Comparison of ENCODE assay signal across 30 cellular contexts in the genomic region with DNA sequence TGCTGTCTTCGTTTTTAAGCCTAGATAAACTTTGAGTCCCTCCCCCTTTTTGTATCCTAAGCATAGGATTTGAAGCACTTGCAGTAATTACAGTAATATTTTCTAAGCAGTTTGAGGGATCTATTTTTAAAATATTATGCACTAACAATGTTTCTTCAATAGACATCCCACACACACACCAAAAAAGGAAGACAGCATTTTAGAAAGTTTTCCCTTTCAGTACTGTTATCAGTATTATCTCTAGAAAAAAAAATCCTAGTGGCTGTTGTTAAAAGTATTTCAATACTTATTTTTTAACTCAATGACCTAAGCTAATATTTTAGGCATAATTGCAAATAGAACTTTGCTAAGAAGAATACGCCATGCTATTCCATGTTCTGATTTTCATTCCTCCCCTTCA. TPM values are rescaled to one million over a fixed set of nuclear protein-coding genes. Genes with fewer than 3 reads are reported as not detected.
"Had no signal": no experiment of that assay in that cellular context is flagged by ENCODE, and none has a peak within 500 bp of the region (broad histone marks: within the 10 kb centered on the region; RNA-seq: fewer than 3 reads in every experiment).

No MANE protein-coding gene starts in this region.

- H3K9me3 ChIP-seq: esophagus muscularis mucosa, gastrocnemius medialis, heart left ventricle had no signal

- DNase-seq: activated B cell treated with CpG ODN at 0.5 μM for 24 hours; activated CD4-positive, alpha-beta T cell treated with anti-CD3 and anti-CD28 coated beads for 48 hours; activated CD4-positive, alpha-beta T cell treated with anti-CD3 and anti-CD28 coated beads, Interleukin-2, amount 50 U/mL, for 1 hour; activated CD4-positive, alpha-beta T cell treated with anti-CD3 and anti-CD28 coated beads, Interleukin-2, amount 50 U/mL, for 48 hours; activated CD8-positive, alpha-beta memory T cell treated with anti-CD3 and anti-CD28 coated beads for 24 hours; activated CD8-positive, alpha-beta T cell treated with anti-CD3 and anti-CD28 coated beads for 36 hours; activated effector memory CD4-positive, alpha-beta T cell treated with Interleukin-2 at 50 U/mL for 16 hours; activated gamma-delta T cell treated with Interleukin-2 at 50 U/mL for 16 hours; activated naive CD4-positive, alpha-beta T cell treated with anti-CD3 and anti-CD28 coated beads, Interleukin-2, amount 50 U/mL, for 16 hours; activated naive CD4-positive, alpha-beta T cell treated with Interleukin-2 at 50 U/mL for 16 hours; activated T-cell treated with anti-CD3 and anti-CD28 coated beads, Interleukin-2, amount 50 U/mL, for 4 hours; amniotic stem cell; anterior cingulate cortex; brain microvascular endothelial cell; dermis blood vessel endothelial cell; effector CD4-positive, alpha-beta T cell; effector memory CD8-positive, alpha-beta T cell; erythroblast; foreskin keratinocyte; gastrocnemius medialis; glutamatergic neuron; heart left ventricle; T-helper 17 cell; T1000; WERI-Rb-1 had no signal

- H3K27ac ChIP-seq: brain microvascular endothelial cell, coronary artery, esophagus muscularis mucosa, foreskin keratinocyte, gastrocnemius medialis, heart left ventricle, WERI-Rb-1 had no signal

- H3K4me1 ChIP-seq: esophagus muscularis mucosa, foreskin keratinocyte, gastrocnemius medialis had no signal

- H3K27me3 ChIP-seq: esophagus muscularis mucosa, foreskin keratinocyte, gastrocnemius medialis, heart left ventricle had no signal

- H3K4me3 ChIP-seq: coronary artery, esophagus muscularis mucosa, gastrocnemius medialis, heart left ventricle had no signal

- H3K36me3 ChIP-seq: brain microvascular endothelial cell, esophagus muscularis mucosa, gastrocnemius medialis, heart left ventricle, WERI-Rb-1 had no signal

- ATAC-seq: activated CD4-positive, CD25-positive, alpha-beta regulatory T cell treated with anti-CD3 and anti-CD28 coated beads, Interleukin-2, amount 50 U/mL, for 24 hours; activated CD8-positive, alpha-beta T cell treated with anti-CD3 and anti-CD28 coated beads for 36 hours; activated T-cell treated with anti-CD3 and anti-CD28 coated beads, Interleukin-2, amount 50 U/mL, for 4 hours; activated T-helper 17 cell treated with anti-CD3 and anti-CD28 coated beads, Interleukin-2, amount 50 U/mL, for 72 hours; effector memory CD8-positive, alpha-beta T cell; foreskin keratinocyte; gastrocnemius medialis; heart left ventricle; T-helper 17 cell had no signal

RNA-seq across cellular contexts. Expression of a gene that starts 15.1 kb away (rescaled TPM):
- total RNA-seq: dermis blood vessel endothelial cell had no signal

RNA-seq across cellular contexts. Expression of a gene that starts 36.3 kb away (rescaled TPM):
- total RNA-seq: cerebellum, dermis blood vessel endothelial cell had no signal
